25 cellular contexts compared by ENCODE assay signal in genomic region chr4:158376441-158376840, GRCh38.
"Had no signal": no experiment of that assay in that cellular context is flagged by ENCODE, and none has a peak within 500 bp of the region (broad histone marks: within the 10 kb centered on the region; RNA-seq: fewer than 3 reads in every experiment).

No MANE protein-coding gene starts in this region.

- H3K27ac ChIP-seq: left ventricle myocardium inferior, ovary, prostate gland, right atrium auricular region, thoracic aorta, VCaP had no signal

- H3K36me3 Mint-ChIP-seq: brain, natural killer cell had no signal

- H3K4me3 ChIP-seq: left ventricle myocardium inferior, ovary, prostate gland, right atrium auricular region, thoracic aorta had no signal

- H3K9me3 Mint-ChIP-seq: activated naive CD8-positive, alpha-beta T cell treated with anti-CD3 and anti-CD28 coated beads, Interleukin-2, amount 50 U/mL, for 24 hours; activated T-helper 1 cell treated with anti-CD3 and anti-CD28 coated beads, Interleukin-12 subunit alpha, Interleukin-12 subunit beta, Interleukin-2, Interleukin-4 antibody, amounts not matched to agents 30 ng/mL and 10 ng/mL and 1 ng/mL, durations not matched to agents 14 hours and 24 hours and 36 hours; brain had no signal

- H3K27me3 ChIP-seq: ovary, right atrium auricular region had no signal

- H3K4me1 ChIP-seq: left ventricle myocardium inferior, prostate gland, right atrium auricular region had no signal

- H3K36me3 ChIP-seq: left ventricle myocardium inferior, ovary, prostate gland, right atrium auricular region, thoracic aorta had no signal

- H3K4me1 Mint-ChIP-seq: activated naive CD8-positive, alpha-beta T cell treated with anti-CD3 and anti-CD28 coated beads, Interleukin-2, amount 50 U/mL, for 24 hours; brain; natural killer cell had no signal

- H3K9me3 ChIP-seq: left ventricle myocardium inferior, ovary, prostate gland, right atrium auricular region, thoracic aorta had no signal

- H3K27ac Mint-ChIP-seq: activated CD8-positive, alpha-beta T cell treated with anti-CD3 and anti-CD28 coated beads, Interleukin-2, amount 10 ng/mL, durations not matched to agents 7 days and 5 days; activated naive CD8-positive, alpha-beta T cell treated with anti-CD3 and anti-CD28 coated beads, Interleukin-2, amount 50 U/mL, for 24 hours; activated T-helper 1 cell treated with anti-CD3 and anti-CD28 coated beads, Interleukin-12 subunit alpha, Interleukin-12 subunit beta, Interleukin-2, Interleukin-4 antibody, amounts not matched to agents 30 ng/mL and 10 ng/mL and 1 ng/mL, durations not matched to agents 14 hours and 24 hours and 36 hours; brain; dendritic cell treated with granulocyte-macrophage colony-stimulating factor and Interleukin-4, amounts not matched to agents 40 ng/mL and 50 ng/mL, for 4 days; natural killer cell had no signal

- H3K27me3 Mint-ChIP-seq: brain; dendritic cell treated with granulocyte-macrophage colony-stimulating factor and Interleukin-4, amounts not matched to agents 40 ng/mL and 50 ng/mL, for 4 days had no signal

- DNase-seq: activated CD4-positive, alpha-beta T cell treated with anti-CD3 and anti-CD28 coated beads for 1 hour; activated CD4-positive, alpha-beta T cell treated with anti-CD3 and anti-CD28 coated beads, Interleukin-2, amount 50 U/mL, for 1 hour; activated CD8-positive, alpha-beta T cell treated with anti-CD3 and anti-CD28 coated beads, Interleukin-2, amount 10 ng/mL, durations not matched to agents 7 days and 5 days; activated gamma-delta T cell; activated naive CD4-positive, alpha-beta T cell treated with anti-CD3 and anti-CD28 coated beads, Interleukin-2, amount 50 U/mL, for 16 hours; activated naive CD8-positive, alpha-beta T cell treated with anti-CD3 and anti-CD28 coated beads, Interleukin-2, amount 50 U/mL, for 24 hours; aorta; caudate nucleus; effector CD4-positive, alpha-beta T cell; erythroblast; foreskin melanocyte; left ventricle myocardium inferior; midbrain; natural killer cell; ovary; stimulated activated CD4-positive, alpha-beta T cell treated with anti-CD3 and anti-CD28 coated beads, Interleukin-4, amount 100 ng/mL, for 24 hours; stimulated activated naive CD4-positive, alpha-beta T cell treated with Interleukin-2 at 50 U/mL for 16 hours; T-helper 2 cell had no signal

- H3K4me3 Mint-ChIP-seq: activated CD8-positive, alpha-beta T cell treated with anti-CD3 and anti-CD28 coated beads, Interleukin-2, amount 10 ng/mL, durations not matched to agents 7 days and 5 days; activated naive CD8-positive, alpha-beta T cell treated with anti-CD3 and anti-CD28 coated beads, Interleukin-2, amount 50 U/mL, for 24 hours; activated T-helper 1 cell treated with anti-CD3 and anti-CD28 coated beads, Interleukin-12 subunit alpha, Interleukin-12 subunit beta, Interleukin-2, Interleukin-4 antibody, amounts not matched to agents 30 ng/mL and 10 ng/mL and 1 ng/mL, durations not matched to agents 14 hours and 24 hours and 36 hours; brain; dendritic cell treated with granulocyte-macrophage colony-stimulating factor and Interleukin-4, amounts not matched to agents 40 ng/mL and 50 ng/mL, for 4 days; natural killer cell had no signal
